ENCODE assay signal across 20 cellular contexts in the genomic region with DNA sequence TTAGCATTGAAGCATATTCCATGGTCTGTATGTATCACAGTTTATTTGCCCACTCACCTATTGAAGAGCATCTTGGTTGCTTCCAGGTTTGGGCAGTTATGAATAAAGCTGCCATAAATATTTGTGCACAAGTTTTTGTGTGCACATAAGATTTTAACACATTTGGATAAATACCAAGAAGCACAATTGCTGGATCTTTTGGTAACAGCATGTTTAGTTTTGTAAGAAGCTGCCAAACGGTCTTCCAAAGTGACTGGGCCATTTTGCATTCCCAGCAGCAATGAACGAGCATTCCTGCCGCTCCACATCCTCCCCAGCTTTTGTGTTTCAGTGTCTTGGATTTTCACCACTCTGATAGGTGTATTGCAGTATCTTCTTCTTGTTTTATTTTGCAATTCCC.
DNase-seq lines count a peak whose midpoint lies in the region; ATAC-seq and TF ChIP-seq lines count a peak whose summit lies in the region.
"Had no signal": no experiment of that assay in that cellular context is flagged by ENCODE, and none has a peak within 500 bp of the region (broad histone marks: within the 10 kb centered on the region; RNA-seq: fewer than 3 reads in every experiment).

No MANE protein-coding gene starts in this region.

- H3K27me3 Mint-ChIP-seq in WTC11 (ENCODE audit: low read depth), result no peaks in the 10 kb centered on the region
- H3K27me3 Mint-ChIP-seq in activated T-helper 2 cell treated with anti-CD3 and anti-CD28 coated beads, Interferon-gamma antibody, Interleukin-2, Interleukin-4, amounts not matched to agents 10 μg/mL and 5 μg/mL and 100 μg/mL, durations not matched to agents 14 hours and 24 hours and 36 hours (ENCODE audit: low read depth), result no peaks in the 10 kb centered on the region
- H3K27me3 Mint-ChIP-seq: CD4-positive, alpha-beta memory T cell had no signal

- H3K27ac Mint-ChIP-seq in WTC11, result peak overlapping the region; percentile 23; the same call in 1 of the 2 replicates
- H3K27ac Mint-ChIP-seq in activated T-helper 2 cell treated with anti-CD3 and anti-CD28 coated beads, Interferon-gamma antibody, Interleukin-2, Interleukin-4, amounts not matched to agents 10 μg/mL and 5 μg/mL and 100 μg/mL, durations not matched to agents 14 hours and 24 hours and 36 hours, result no peak overlapping the region
- H3K27ac Mint-ChIP-seq: B cell; CD4-positive, alpha-beta memory T cell; GM23338; H9 had no signal

- peaks cover 1% of the 10 kb centered on the region for H3K4me1 ChIP-seq in osteoblast (ENCODE audit: insufficient read depth, low read length)
- H3K4me1 ChIP-seq in BE2C, result no peaks in the 10 kb centered on the region
- H3K4me1 ChIP-seq: BLaER1 treated with 17β-estradiol and CSF1 and Interleukin-3, amounts not matched to agents 10 nM and 100 nM had no signal

- H3K36me3 ChIP-seq in osteoblast (ENCODE audit: insufficient read depth, low read length) (no peaks in the 10 kb centered on the region), BE2C (no peaks in the 10 kb centered on the region)
- H3K36me3 ChIP-seq: BLaER1 treated with 17β-estradiol and CSF1 and Interleukin-3, amounts not matched to agents 10 nM and 100 nM had no signal

- H3K4me3 ChIP-seq in osteoblast (ENCODE audit: insufficient read depth, low read length) (no peak overlapping the region), BE2C (ENCODE audit: low read depth, low read length) (no peak overlapping the region)
- H3K4me3 ChIP-seq: BLaER1 treated with 17β-estradiol and CSF1 and Interleukin-3, amounts not matched to agents 10 nM and 100 nM; GM23338 had no signal

- H3K36me3 Mint-ChIP-seq in WTC11, result peaks cover 9% of the 10 kb centered on the region
- H3K36me3 Mint-ChIP-seq in activated T-helper 2 cell treated with anti-CD3 and anti-CD28 coated beads, Interferon-gamma antibody, Interleukin-2, Interleukin-4, amounts not matched to agents 10 μg/mL and 5 μg/mL and 100 μg/mL, durations not matched to agents 14 hours and 24 hours and 36 hours (ENCODE audit: low read depth), result peaks cover 2% of the 10 kb centered on the region
- H3K36me3 Mint-ChIP-seq: CD4-positive, alpha-beta memory T cell had no signal

- no peak for ATAC-seq in WTC11
- ATAC-seq: GM23338, HCT116 had no signal

- H4K20me1 ChIP-seq in osteoblast (ENCODE audit: insufficient read depth, low read length), result no peaks in the 10 kb centered on the region
- H4K20me1 ChIP-seq: BLaER1 treated with 17β-estradiol and CSF1 and Interleukin-3, amounts not matched to agents 10 nM and 100 nM had no signal

- intact Hi-C loops in activated T-helper 2 cell treated with anti-CD3 and anti-CD28 coated beads, Interferon-gamma antibody, Interleukin-2, Interleukin-4, amounts not matched to agents 10 μg/mL and 5 μg/mL and 100 μg/mL, durations not matched to agents 14 hours and 24 hours and 36 hours (cut with micrococcal nuclease), result no loop called here

- no peaks in the 10 kb centered on the region for H3K9me3 Mint-ChIP-seq in WTC11
- H3K9me3 Mint-ChIP-seq in activated T-helper 2 cell treated with anti-CD3 and anti-CD28 coated beads, Interferon-gamma antibody, Interleukin-2, Interleukin-4, amounts not matched to agents 10 μg/mL and 5 μg/mL and 100 μg/mL, durations not matched to agents 14 hours and 24 hours and 36 hours, result no peaks in the 10 kb centered on the region
- H3K9me3 Mint-ChIP-seq: CD4-positive, alpha-beta memory T cell; GM23338; H9 had no signal

- TF ChIP-seq CTCF in C4-2B (conservative IDR thresholded peaks at IDR 0.05), result no peak
- TF ChIP-seq CTCF in WTC11 (IDR thresholded peaks at IDR 0.05), result no peak
- no peak for TF ChIP-seq CTCF in osteoblast (IDR thresholded peaks at IDR 0.05; ENCODE audit: extremely low read depth, low read depth, low read length)
- TF ChIP-seq CTCF in BE2C (IDR thresholded peaks at IDR 0.05; ENCODE audit: low read depth, low read length), result no peak

- H3K79me2 ChIP-seq in osteoblast (ENCODE audit: insufficient read depth, low read length), result no peaks in the 10 kb centered on the region

- H3K9me3 ChIP-seq in osteoblast (ENCODE audit: low read depth, low read length), result no peaks in the 10 kb centered on the region
- no peaks in the 10 kb centered on the region for H3K9me3 ChIP-seq in BE2C
- H3K9me3 ChIP-seq: BLaER1 treated with 17β-estradiol and CSF1 and Interleukin-3, amounts not matched to agents 10 nM and 100 nM had no signal

- H3K27ac ChIP-seq in C4-2B (peak overlapping the region; percentile 46), osteoblast (ENCODE audit: low read depth, low read length) (no peak overlapping the region)
- H3K27ac ChIP-seq: 22Rv1; BLaER1 treated with 17β-estradiol and CSF1 and Interleukin-3, amounts not matched to agents 10 nM and 100 nM had no signal

- POLR2A ChIA-PET in WTC11 (lab: Charles Lee), result no interaction called here

- H3K27me3 ChIP-seq in osteoblast (ENCODE audit: insufficient read depth, low read length), result peaks cover 8% of the 10 kb centered on the region
- no peaks in the 10 kb centered on the region for H3K27me3 ChIP-seq in BE2C

- no peaks in the 10 kb centered on the region; the same call in 1 of the 2 replicates for H3K4me1 Mint-ChIP-seq in WTC11
- H3K4me1 Mint-ChIP-seq in activated T-helper 2 cell treated with anti-CD3 and anti-CD28 coated beads, Interferon-gamma antibody, Interleukin-2, Interleukin-4, amounts not matched to agents 10 μg/mL and 5 μg/mL and 100 μg/mL, durations not matched to agents 14 hours and 24 hours and 36 hours (ENCODE audit: low read depth), result peaks cover 1% of the 10 kb centered on the region
- H3K4me1 Mint-ChIP-seq: B cell; CD4-positive, alpha-beta memory T cell; GM23338 had no signal

- CTCF ChIA-PET in WTC11 (lab: Charles Lee), result interaction anchor here (0.6 kb wide), 1 partner anchor 15 kb away, joined by 4 read pairs; no protein-coding TSS in a partner anchor

- DNase-seq in NCI-H2171 treated with DMSO at 0.1 percent for 48 hours (lab: John Stamatoyannopoulos, UW), result peak; percentile 33
- DNase-seq in NCI-H2171 (lab: John Stamatoyannopoulos, UW), result no peak
- no peak for DNase-seq in WTC11 (ENCODE audit: low spot score)
- DNase-seq in osteoblast (ENCODE audit: insufficient read length, low spot score, missing footprints), result peak; percentile 25
- DNase-seq in BE2C, result no peak
- no peak for DNase-seq in activated T-helper 2 cell treated with anti-CD3 and anti-CD28 coated beads, Interferon-gamma antibody, Interleukin-2, Interleukin-4, amounts not matched to agents 10 μg/mL and 5 μg/mL and 100 μg/mL, durations not matched to agents 14 hours and 24 hours and 36 hours (ENCODE audit: low spot score)
- no peak for DNase-seq in T-helper 9 cell
- DNase-seq: Calu3; CD4-positive, alpha-beta memory T cell; COR-L47; DMS53; DMS79 treated with DMSO at 0.1 percent for 48 hours; GF-D8; H9 had no signal

- no peak overlapping the region for H3K4me2 ChIP-seq in osteoblast (ENCODE audit: insufficient read depth, low read length)
- H3K4me2 ChIP-seq: GM23338 had no signal

- no peak overlapping the region for H3K4me3 Mint-ChIP-seq in WTC11
- no peak overlapping the region for H3K4me3 Mint-ChIP-seq in activated T-helper 2 cell treated with anti-CD3 and anti-CD28 coated beads, Interferon-gamma antibody, Interleukin-2, Interleukin-4, amounts not matched to agents 10 μg/mL and 5 μg/mL and 100 μg/mL, durations not matched to agents 14 hours and 24 hours and 36 hours (ENCODE audit: low read depth)
- H3K4me3 Mint-ChIP-seq: B cell; CD4-positive, alpha-beta memory T cell; GM23338; H9 had no signal

- no peak overlapping the region for H2AFZ ChIP-seq in osteoblast (ENCODE audit: low read length)
- H2AFZ ChIP-seq: GM23338 had no signal

TF ChIP-seq in WTC11, 78 proteins besides CTCF, POLR2A, EP300 and RAD21 (continues in another document):
- TF ChIP-seq GABPB1 (CRISPR knock-in tag; IDR thresholded peaks at IDR 0.05), result no peak
- TF ChIP-seq, protein P1, sequence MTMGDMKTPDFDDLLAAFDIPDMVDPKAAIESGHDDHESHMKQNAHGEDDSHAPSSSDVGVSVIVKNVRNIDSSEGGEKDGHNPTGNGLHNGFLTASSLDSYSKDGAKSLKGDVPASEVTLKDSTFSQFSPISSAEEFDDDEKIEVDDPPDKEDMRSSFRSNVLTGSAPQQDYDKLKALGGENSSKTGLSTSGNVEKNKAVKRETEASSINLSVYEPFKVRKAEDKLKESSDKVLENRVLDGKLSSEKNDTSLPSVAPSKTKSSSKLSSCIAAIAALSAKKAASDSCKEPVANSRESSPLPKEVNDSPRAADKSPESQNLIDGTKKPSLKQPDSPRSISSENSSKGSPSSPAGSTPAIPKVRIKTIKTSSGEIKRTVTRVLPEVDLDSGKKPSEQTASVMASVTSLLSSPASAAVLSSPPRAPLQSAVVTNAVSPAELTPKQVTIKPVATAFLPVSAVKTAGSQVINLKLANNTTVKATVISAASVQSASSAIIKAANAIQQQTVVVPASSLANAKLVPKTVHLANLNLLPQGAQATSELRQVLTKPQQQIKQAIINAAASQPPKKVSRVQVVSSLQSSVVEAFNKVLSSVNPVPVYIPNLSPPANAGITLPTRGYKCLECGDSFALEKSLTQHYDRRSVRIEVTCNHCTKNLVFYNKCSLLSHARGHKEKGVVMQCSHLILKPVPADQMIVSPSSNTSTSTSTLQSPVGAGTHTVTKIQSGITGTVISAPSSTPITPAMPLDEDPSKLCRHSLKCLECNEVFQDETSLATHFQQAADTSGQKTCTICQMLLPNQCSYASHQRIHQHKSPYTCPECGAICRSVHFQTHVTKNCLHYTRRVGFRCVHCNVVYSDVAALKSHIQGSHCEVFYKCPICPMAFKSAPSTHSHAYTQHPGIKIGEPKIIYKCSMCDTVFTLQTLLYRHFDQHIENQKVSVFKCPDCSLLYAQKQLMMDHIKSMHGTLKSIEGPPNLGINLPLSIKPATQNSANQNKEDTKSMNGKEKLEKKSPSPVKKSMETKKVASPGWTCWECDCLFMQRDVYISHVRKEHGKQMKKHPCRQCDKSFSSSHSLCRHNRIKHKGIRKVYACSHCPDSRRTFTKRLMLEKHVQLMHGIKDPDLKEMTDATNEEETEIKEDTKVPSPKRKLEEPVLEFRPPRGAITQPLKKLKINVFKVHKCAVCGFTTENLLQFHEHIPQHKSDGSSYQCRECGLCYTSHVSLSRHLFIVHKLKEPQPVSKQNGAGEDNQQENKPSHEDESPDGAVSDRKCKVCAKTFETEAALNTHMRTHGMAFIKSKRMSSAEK (CRISPR knock-in tag; IDR thresholded peaks at IDR 0.05; ENCODE audit: borderline replicate concordance), result no peak
- TF ChIP-seq ZNF219 (CRISPR knock-in tag; IDR thresholded peaks at IDR 0.05; ENCODE audit: borderline replicate concordance), result no peak

Comparison
In these comparisons a context has a peak if more than half of its experiments do, and no peak if none do; other contexts are left out.
1. DNase-seq: peak in NCI-H2171 treated with DMSO at 0.1 percent for 48 hours (single experiment) and osteoblast (single experiment); none in NCI-H2171 (single experiment), WTC11 (single experiment), BE2C (single experiment), activated T-helper 2 cell treated with anti-CD3 and anti-CD28 coated beads, Interferon-gamma antibody, Interleukin-2, Interleukin-4, amounts not matched to agents 10 μg/mL and 5 μg/mL and 100 μg/mL, durations not matched to agents 14 hours and 24 hours and 36 hours (single experiment) and T-helper 9 cell (single experiment).